ENCODE assay signal across 27 cellular contexts in the genomic region with DNA sequence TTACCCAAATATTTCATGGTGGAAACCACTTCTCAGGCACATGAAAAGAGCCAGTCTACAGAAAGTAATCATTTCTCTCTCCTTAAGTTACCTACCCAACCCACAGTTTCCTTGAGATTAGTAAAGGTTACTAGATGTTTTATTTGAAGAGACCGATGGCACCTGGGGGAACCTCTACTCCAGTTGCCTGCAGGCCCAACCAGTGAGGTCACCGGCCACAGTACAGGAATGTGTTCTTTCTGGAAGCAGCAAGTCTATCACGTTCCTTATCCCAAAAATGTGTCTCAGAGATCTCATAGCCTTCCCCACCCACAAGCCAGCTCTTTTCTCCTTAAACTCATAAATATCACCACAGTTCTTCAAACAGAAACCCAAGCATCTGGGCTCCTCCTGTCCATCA.
"Had no signal": no experiment of that assay in that cellular context is flagged by ENCODE, and none has a peak within 500 bp of the region (broad histone marks: within the 10 kb centered on the region; RNA-seq: fewer than 3 reads in every experiment).

No MANE protein-coding gene starts in this region.

- FAIRE-seq: colon, endometrium, endothelial cell of umbilical vein, frontal cortex had no signal

- H3K9me3 ChIP-seq: colonic mucosa, esophagus squamous epithelium, gastrocnemius medialis, gastroesophageal sphincter, heart left ventricle, heart right ventricle had no signal

- ATAC-seq: effector memory CD8-positive, alpha-beta T cell; esophagus mucosa; foreskin keratinocyte; gastrocnemius medialis; gastroesophageal sphincter; heart left ventricle; heart right ventricle had no signal

- H3K36me3 ChIP-seq: colonic mucosa, esophagus squamous epithelium, gastrocnemius medialis, gastroesophageal sphincter, heart left ventricle, heart right ventricle had no signal

- H3K27ac ChIP-seq: colonic mucosa, coronary artery, dorsolateral prefrontal cortex, epithelial cell of prostate, esophagus squamous epithelium, foreskin keratinocyte, gastrocnemius medialis, gastroesophageal sphincter, heart left ventricle, heart right ventricle had no signal

- H3K4me1 ChIP-seq: colonic mucosa, gastrocnemius medialis, gastroesophageal sphincter, heart left ventricle, heart right ventricle had no signal

- DNase-seq: colonic mucosa; cortex of kidney; dermis blood vessel endothelial cell; dorsolateral prefrontal cortex; effector CD4-positive, alpha-beta T cell; effector CD8-positive, alpha-beta T cell; effector memory CD4-positive, alpha-beta T cell; effector memory CD8-positive, alpha-beta T cell; endodermal cell; erythroblast; esophagus squamous epithelium; foreskin fibroblast; foreskin keratinocyte; foreskin melanocyte; gastrocnemius medialis; glutamatergic neuron; head of caudate nucleus; heart left ventricle; heart right ventricle had no signal

- H3K27me3 ChIP-seq: colonic mucosa, esophagus squamous epithelium, gastrocnemius medialis, gastroesophageal sphincter, heart right ventricle had no signal

- H3K4me3 ChIP-seq: colonic mucosa, coronary artery, dorsolateral prefrontal cortex, esophagus squamous epithelium, gastrocnemius medialis, gastroesophageal sphincter, heart left ventricle, heart right ventricle had no signal
